1 cellular context compared by ENCODE assay signal in the genomic region with DNA sequence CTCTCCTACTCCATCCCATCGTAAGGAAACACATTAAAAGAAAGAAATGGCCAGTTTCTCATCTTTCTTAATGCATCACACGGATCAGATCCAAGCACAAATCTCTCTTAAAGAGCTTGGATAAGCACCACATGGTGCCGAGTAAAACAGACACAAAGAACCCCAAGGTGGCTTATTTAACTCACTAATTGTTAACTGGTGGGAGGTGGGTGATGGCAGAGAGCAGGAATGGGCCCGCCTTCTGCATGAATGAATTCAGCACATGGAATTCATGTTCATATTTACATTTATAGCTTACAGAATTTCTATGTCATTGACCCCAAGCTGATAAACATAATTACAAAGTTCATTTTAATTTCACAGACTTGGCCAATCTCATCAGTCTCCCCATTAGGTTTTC.
TF ChIP-seq lines count a peak whose summit lies in the region.

No MANE protein-coding gene starts in this region.

TF ChIP-seq in WTC11, 78 proteins besides CTCF, POLR2A, EP300 and RAD21 (continued from another document):
- TF ChIP-seq USF2 (CRISPR knock-in tag; IDR thresholded peaks at IDR 0.05) = no peak
- TF ChIP-seq CBFB (CRISPR knock-in tag; IDR thresholded peaks at IDR 0.05; ENCODE audit: low read depth) = no peak
- no peak for TF ChIP-seq JAZF1 (CRISPR knock-in tag; IDR thresholded peaks at IDR 0.05)
